In the genomic region with DNA sequence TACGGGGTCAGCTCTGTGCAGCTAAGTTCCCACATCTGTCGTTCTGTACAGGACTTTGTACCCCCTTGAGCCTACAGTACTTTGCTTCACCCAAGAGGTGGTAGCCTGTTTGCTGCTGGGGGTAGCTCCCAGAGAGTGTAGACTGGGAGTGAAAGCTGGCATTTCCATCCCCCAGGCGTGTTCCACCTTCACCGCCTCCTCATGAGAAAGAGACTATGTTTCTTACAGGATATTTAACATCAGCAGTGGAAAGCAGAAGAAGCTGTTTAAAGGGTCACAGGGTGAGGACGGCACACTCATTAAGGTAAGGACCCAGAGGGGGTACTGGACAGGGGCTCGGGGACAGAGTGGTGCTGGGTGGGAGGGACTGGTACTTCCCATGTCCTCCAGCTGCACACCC, we compare ENCODE assay signal across 8 cellular contexts.
"Had no signal": no experiment of that assay in that cellular context is flagged by ENCODE, and none has a peak within 500 bp of the region (broad histone marks: within the 10 kb centered on the region; RNA-seq: fewer than 3 reads in every experiment).

No MANE protein-coding gene starts in this region.

- ATAC-seq: GM12878 had no signal

- H3K4me3 ChIP-seq: GM12878 had no signal

- DNase-seq: GDM1, GF-D8 had no signal

- FAIRE-seq: G401.6, GM12878, GM12891, GM12892, GM18507, GM19239 had no signal
